8 cellular contexts compared by ENCODE assay signal in genomic region chr12:14802961-14803829, GRCh38. TPM values are rescaled to one million over a fixed set of nuclear protein-coding genes. Genes with fewer than 3 reads are reported as not detected.
A peak's percentile ranks its signal among the peaks of the same experiment; 100 is the strongest.
DNase-seq lines count a peak whose midpoint lies in the region; ATAC-seq, FAIRE-seq and TF ChIP-seq lines count a peak whose summit lies in the region.

A gene with protein sequence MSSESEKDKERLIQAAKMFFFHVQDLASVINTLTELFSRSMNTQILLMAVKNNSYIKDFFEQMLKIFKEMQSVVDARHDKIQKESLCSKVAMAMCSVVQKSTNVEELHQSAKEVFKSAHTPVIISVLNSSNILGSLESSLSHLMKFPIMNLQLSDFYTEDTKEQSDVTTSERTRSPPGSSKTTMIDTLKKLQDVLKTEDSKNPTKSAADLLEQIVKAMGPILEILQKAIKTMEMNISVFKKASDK (plus strand): TSS chr12:14803670. CDS start chr12:14822936, 19,266 bp downstream.
TSS of gene WBP11 (minus strand) at chr12:14803478. CDS start at chr12:14801383, 2,095 bp downstream.

- H3K27me3 ChIP-seq in BE2C, result no peaks in the 10 kb centered on the region

- TF ChIP-seq CTCF in BE2C (IDR thresholded peaks at IDR 0.05; ENCODE audit: low read depth, low read length) (no peak), choroid plexus epithelial cell (conservative IDR thresholded peaks at IDR 0.05; ENCODE audit: low read depth, low read length) (no peak), kidney (IDR thresholded peaks at IDR 0.05; ENCODE audit: borderline replicate concordance, extremely low read depth, insufficient read depth) (no peak)

- peaks cover 16% of the 10 kb centered on the region for H3K36me3 ChIP-seq in BE2C
- H3K36me3 ChIP-seq in kidney (ENCODE audit: control insufficient read depth in 1 of 2, insufficient read depth in 2 of 2, low read length in 2 of 2), result peaks cover 0 to 12% of the 10 kb centered on the region in 2 donors

- intact Hi-C loops in kidney (cut with DNase I), result no loop called here

- H3K27ac ChIP-seq in kidney (ENCODE audit: low read depth in 2 of 2, low read length in 2 of 2), result peak within 1 kb of the TSS; percentile 85 to 96

- peak within 1 kb of the TSS; percentile 98 to 99 for H3K9ac ChIP-seq in kidney (ENCODE audit: low read length in 2 of 2)

- H3K9me3 ChIP-seq in BE2C (no peaks in the 10 kb centered on the region), kidney (ENCODE audit: control insufficient read depth in 1 of 2, low read length in 2 of 2) (no peaks in the 10 kb centered on the region)

- H3K4me3 ChIP-seq in BE2C (ENCODE audit: low read depth, low read length) (peak within 1 kb of the TSS; percentile 96), choroid plexus epithelial cell (ENCODE audit: low read depth, low read length) (peak within 1 kb of the TSS; percentile 93), kidney (ENCODE audit: low read length in 2 of 2) (peak within 1 kb of the TSS; percentile 96 to 97)

- ATAC-seq in HG03432 (IDR thresholded peaks at IDR 0.05; ENCODE audit: unreplicated experiment), result peak; percentile 99

- H3K4me1 ChIP-seq in BE2C (no peaks in the 10 kb centered on the region; the same call in 1 of the 2 replicates), kidney (ENCODE audit: control insufficient read depth in 1 of 2, insufficient read depth in 1 of 2, low read depth in 1 of 2, low read length in 2 of 2) (peaks cover 2 to 4% of the 10 kb centered on the region in 2 donors)

- DNase-seq in BE2C (peak; percentile 93), GM19238 (ENCODE audit: insufficient read length, low spot score) (peak; percentile 73), NCI-H460 (ENCODE audit: extremely low read depth, low read depth) (peak; percentile 98), choroid plexus epithelial cell (ENCODE audit: low read depth) (peak; percentile 100), kidney (peak; percentile 95)
- peak; percentile 79 for DNase-seq in activated CD4-positive, alpha-beta T cell treated with anti-CD3 and anti-CD28 coated beads for 1 hour
- DNase-seq in stimulated activated CD4-positive, alpha-beta T cell treated with anti-CD3 and anti-CD28 coated beads, Interleukin-15, amount 100 ng/mL, for 1 hour (ENCODE audit: low read depth in 1 of 2, low spot score in 1 of 2), result peak; percentile 68 to 70

- peak; percentile 99 for FAIRE-seq in kidney (lab: Jason Lieb, UNC)

RNA-seq across cellular contexts. Expression of the first gene that starts in this region (rescaled TPM):
- 7.1 TPM for polyA plus RNA-seq in BE2C (2012; ENCODE audit: insufficient read depth, insufficient read length, low read depth)
- 2.0 and 2.4 TPM in 2 replicates for total RNA-seq in NCI-H460 (2014; rRNA removed; shearing (Covaris generic))
- polyA plus RNA-seq in NCI-H460 (2014; cell fraction: nucleus; rRNA removed), result 0.92 and 1.8 TPM in 2 replicates
- total RNA-seq in kidney, result 2.0 TPM
- polyA plus RNA-seq in kidney (ENCODE audit: insufficient read depth, low read depth, low replicate concordance), result 4.5 TPM

RNA-seq across cellular contexts. Expression of gene WBP11, which starts in this region (rescaled TPM):
- polyA plus RNA-seq in BE2C (2012; ENCODE audit: insufficient read depth, insufficient read length, low read depth), result 117 TPM
- 22.4 and 25.3 TPM in 2 replicates for total RNA-seq in NCI-H460 (2014; rRNA removed; shearing (Covaris generic))
- 12.8 and 14.3 TPM in 2 replicates for polyA plus RNA-seq in NCI-H460 (2014; cell fraction: nucleus; rRNA removed)
- total RNA-seq in kidney, result 55.5 TPM
- polyA plus RNA-seq in kidney (ENCODE audit: insufficient read depth, low read depth, low replicate concordance), result 17.6 TPM

Comparison
In these comparisons a context has a peak if more than half of its experiments do, and no peak if none do; other contexts are left out.
1. Peak in every context shown above with its lines: DNase-seq, ATAC-seq, H3K4me3 ChIP-seq and H3K27ac ChIP-seq.